ENCODE assay signal across 11 cellular contexts in genomic region chr11:106399075-106399500, GRCh38.
DNase-seq lines count a peak whose midpoint lies in the region; ATAC-seq and TF ChIP-seq lines count a peak whose summit lies in the region.
"Had no signal": no experiment of that assay in that cellular context is flagged by ENCODE, and none has a peak within 500 bp of the region (broad histone marks: within the 10 kb centered on the region; RNA-seq: fewer than 3 reads in every experiment).

No MANE protein-coding gene starts in this region.

- no peak overlapping the region for H3K27ac Mint-ChIP-seq in T-helper 17 cell
- H3K27ac Mint-ChIP-seq: naive B cell had no signal

- no peaks in the 10 kb centered on the region for H3K36me3 Mint-ChIP-seq in T-helper 17 cell (ENCODE audit: low read depth)
- H3K36me3 Mint-ChIP-seq: naive B cell had no signal

- no peaks in the 10 kb centered on the region for H3K27me3 ChIP-seq in gastrocnemius medialis

- H3K4me1 Mint-ChIP-seq in T-helper 17 cell: no peaks in the 10 kb centered on the region
- H3K4me1 Mint-ChIP-seq: naive B cell had no signal

- no peak overlapping the region for H3K27ac ChIP-seq in gastrocnemius medialis

- in situ Hi-C loops in gastrocnemius medialis (cut with MboI; ENCODE audit: low sequenced_read_pairs in 4 of 4): no loop called here

- H3K4me1 ChIP-seq in gastrocnemius medialis: no peaks in the 10 kb centered on the region

- no peak overlapping the region for H3K4me3 ChIP-seq in gastrocnemius medialis

- ATAC-seq in gastrocnemius medialis (peak; percentile 27 to 30), T-helper 17 cell (no peak), GM21390 (IDR thresholded peaks at IDR 0.05; ENCODE audit: unreplicated experiment) (no peak)
- ATAC-seq: HepG2 had no signal

- no peaks in the 10 kb centered on the region for H3K9me3 ChIP-seq in gastrocnemius medialis
- H3K9me3 ChIP-seq in T-helper 17 cell (ENCODE audit: control insufficient read depth, low read length, poor library complexity, severe bottlenecking): no peaks in the 10 kb centered on the region

- TF ChIP-seq CTCF in gastrocnemius medialis (IDR thresholded peaks at IDR 0.05 in 4 of 5, conservative IDR thresholded peaks at IDR 0.05 in 1 of 5): no peak

- TF ChIP-seq POLR2A in gastrocnemius medialis (IDR thresholded peaks at IDR 0.05): no peak

- no peaks in the 10 kb centered on the region for H3K27me3 Mint-ChIP-seq in T-helper 17 cell
- H3K27me3 Mint-ChIP-seq: naive B cell had no signal

- H3K4me3 Mint-ChIP-seq in T-helper 17 cell: no peak overlapping the region

- intact Hi-C loops in gastrocnemius medialis (cut with DNase I; ENCODE audit: low total_unique reads): no loop called here

- H3K36me3 ChIP-seq in gastrocnemius medialis: no peaks in the 10 kb centered on the region

- DNase-seq in GM04503 (ENCODE audit: low read depth) (peak; percentile 98), SK-N-DZ (ENCODE audit: low spot score) (peak; percentile 1), foreskin melanocyte (peak; percentile 22), gastrocnemius medialis (peak; percentile 2 to 25), T-helper 17 cell (no peak), DMS79 (lab: John Stamatoyannopoulos, UW) (no peak)
- DNase-seq in stimulated activated CD4-positive, alpha-beta T cell treated with anti-CD3 and anti-CD28 coated beads, Interleukin-15, amount 100 ng/mL, for 24 hours: no peak
- DNase-seq: effector CD4-positive, alpha-beta T cell; naive B cell had no signal

Comparison
In these comparisons a context has a peak if more than half of its experiments do, and no peak if none do; other contexts are left out.
1. DNase-seq: peak in GM04503 (single experiment), SK-N-DZ (single experiment), foreskin melanocyte (single experiment) and gastrocnemius medialis (2 of 2); none in T-helper 17 cell (0 of 3), stimulated activated CD4-positive, alpha-beta T cell treated with anti-CD3 and anti-CD28 coated beads, Interleukin-15, amount 100 ng/mL, for 24 hours (single experiment) and DMS79 (single experiment).
2. ATAC-seq: peak in gastrocnemius medialis (2 of 2); none in T-helper 17 cell (single experiment) and GM21390 (single experiment).